ENCODE assay signal across 1 cellular context in genomic region chr18:62796216-62796621, GRCh38.
TF ChIP-seq lines count a peak whose summit lies in the region.

No MANE protein-coding gene starts in this region.

TF ChIP-seq in HepG2, 621 proteins besides CTCF, POLR2A, EP300 and RAD21 (continued from another document and continues in another):
- TF ChIP-seq HNF1A (IDR thresholded peaks at IDR 0.05; ENCODE audit: low read depth) (no peak), HNF1A (CRISPR knock-in tag; IDR thresholded peaks at IDR 0.05; ENCODE audit: borderline replicate concordance) (peak; percentile 30; the same call in 1 of the 2 replicates), ZKSCAN8 (CRISPR knock-in tag; IDR thresholded peaks at IDR 0.05; ENCODE audit: borderline replicate concordance) (peak; percentile 18; the same call in 1 of the 2 replicates), ZNF609 (CRISPR knock-in tag; IDR thresholded peaks at IDR 0.05; ENCODE audit: borderline replicate concordance) (0 out of 2 replicates have a peak, but pooled peaks have one; percentile 30), CEBPB (IDR thresholded peaks at IDR 0.05; ENCODE audit: borderline replicate concordance, low read depth, low read length) (no peak), REPIN1 (CRISPR knock-in tag; IDR thresholded peaks at IDR 0.05; ENCODE audit: borderline replicate concordance, low read depth) (peak; percentile 20; the same call in 1 of the 2 replicates), ZNF224 (CRISPR knock-in tag; IDR thresholded peaks at IDR 0.05) (no peak), ZC3H4 (CRISPR knock-in tag; IDR thresholded peaks at IDR 0.05; ENCODE audit: borderline replicate concordance) (no peak), ZC3H13 (CRISPR knock-in tag; IDR thresholded peaks at IDR 0.05) (no peak), GATA4 (IDR thresholded peaks at IDR 0.05; ENCODE audit: borderline replicate concordance, low read depth) (no peak), NFE2L1 (CRISPR knock-in tag; IDR thresholded peaks at IDR 0.05; ENCODE audit: borderline replicate concordance) (no peak), HNF4G (IDR thresholded peaks at IDR 0.05; ENCODE audit: borderline replicate concordance, low read depth, low read length) (peak; percentile 70; the same call in 1 of the 2 replicates), HNF4G (CRISPR knock-in tag; IDR thresholded peaks at IDR 0.05; ENCODE audit: borderline replicate concordance, low read depth) (peak; percentile 58; the same call in 1 of the 2 replicates), ZNF883 (CRISPR knock-in tag; IDR thresholded peaks at IDR 0.05; ENCODE audit: not compliant biosample characterization) (no peak), ZNF557 (CRISPR knock-in tag; IDR thresholded peaks at IDR 0.05) (no peak), ZMYM2 (CRISPR knock-in tag; IDR thresholded peaks at IDR 0.05) (peak; percentile 71; the same call in 1 of the 2 replicates), ZNF878 (CRISPR knock-in tag; IDR thresholded peaks at IDR 0.05) (peak; percentile 62; the same call in 1 of the 2 replicates), AFF4 (CRISPR knock-in tag; IDR thresholded peaks at IDR 0.05) (no peak), ZNF776 (CRISPR knock-in tag; IDR thresholded peaks at IDR 0.05) (no peak), LCORL (IDR thresholded peaks at IDR 0.05) (peak; percentile 53; the same call in 1 of the 2 replicates), LCORL (CRISPR knock-in tag; IDR thresholded peaks at IDR 0.05) (peak; percentile 70; the same call in 1 of the 2 replicates), HNRNPLL (IDR thresholded peaks at IDR 0.05; ENCODE audit: low read depth, low read length, poor library complexity, severe bottlenecking) (no peak), ZNF780A (CRISPR knock-in tag; IDR thresholded peaks at IDR 0.05) (no peak), ZNF24 (IDR thresholded peaks at IDR 0.05) (0 out of 2 replicates have a peak, but pooled peaks have one; percentile 73), ATRX (CRISPR knock-in tag; IDR thresholded peaks at IDR 0.05; ENCODE audit: borderline replicate concordance) (no peak), GRHL1 (CRISPR knock-in tag; conservative IDR thresholded peaks at IDR 0.05) (no peak), ZFP36L1 (CRISPR knock-in tag; IDR thresholded peaks at IDR 0.05) (peak; percentile 22; the same call in 1 of the 2 replicates), HNF4A (CRISPR knock-in tag; IDR thresholded peaks at IDR 0.05) (peak; percentile 91), ELK4 (CRISPR knock-in tag; IDR thresholded peaks at IDR 0.05; ENCODE audit: borderline replicate concordance) (no peak), NR2F6 (IDR thresholded peaks at IDR 0.05) (peak; percentile 90), NR2F6 (CRISPR knock-in tag; IDR thresholded peaks at IDR 0.05) (peak; percentile 93), ZNF275 (CRISPR knock-in tag; IDR thresholded peaks at IDR 0.05; ENCODE audit: borderline replicate concordance) (no peak), ZNF281 (CRISPR knock-in tag; IDR thresholded peaks at IDR 0.05; ENCODE audit: borderline replicate concordance) (no peak)
